ENCODE assay signal across 18 cellular contexts in the genomic region with DNA sequence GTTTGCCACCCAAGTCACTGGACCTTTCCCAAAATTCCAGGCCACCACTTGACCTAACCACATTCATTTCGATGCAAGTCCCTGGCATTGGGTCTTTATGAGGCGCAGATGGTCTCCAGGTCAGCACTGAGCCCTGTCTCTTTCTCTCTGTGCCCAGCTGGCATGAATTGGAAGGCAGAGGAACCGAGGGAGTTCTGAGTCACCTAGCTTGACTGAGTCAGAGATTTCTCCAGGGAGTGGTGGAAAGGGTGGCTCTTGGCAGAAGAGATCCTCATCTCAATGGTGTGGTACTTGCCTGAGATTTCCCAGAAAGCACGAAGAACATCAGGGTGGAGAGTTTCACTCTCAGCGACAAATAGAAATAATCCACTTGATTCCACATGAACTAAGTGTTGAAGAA. TPM values are rescaled to one million over a fixed set of nuclear protein-coding genes. Genes with fewer than 3 reads are reported as not detected.
DNase-seq lines count a peak whose midpoint lies in the region; ATAC-seq and TF ChIP-seq lines count a peak whose summit lies in the region.
"Had no signal": no experiment of that assay in that cellular context is flagged by ENCODE, and none has a peak within 500 bp of the region (broad histone marks: within the 10 kb centered on the region; RNA-seq: fewer than 3 reads in every experiment).

No MANE protein-coding gene starts in this region.

- TF ChIP-seq CTCF in CD4-positive, alpha-beta T cell (IDR thresholded peaks at IDR 0.05), result no peak

- peaks cover 3% of the 10 kb centered on the region for H3K4me1 ChIP-seq in right cardiac atrium (ENCODE audit: control insufficient read depth, insufficient read depth, low read length)
- H3K4me1 ChIP-seq: testis had no signal

- WGBS in right cardiac atrium, result 86% methylated on average over 5 of the region's 5 CpGs

- CTCF ChIA-PET in CD4-positive, alpha-beta T cell (lab: Charles Lee), result no interaction called here

- H3K4me1 Mint-ChIP-seq in CD4-positive, alpha-beta T cell (ENCODE audit: low read depth), result peaks cover 5% of the 10 kb centered on the region
- H3K4me1 Mint-ChIP-seq: activated B cell treated with CpG ODN at 0.5 μM for 24 hours, IgD-negative memory B cell had no signal

- POLR2A ChIA-PET in CD4-positive, alpha-beta T cell (lab: Charles Lee), result no interaction called here

- DNase-seq in right cardiac atrium, result no peak
- no peak for DNase-seq in Right ventricle myocardium inferior (ENCODE audit: missing footprints)
- peak; percentile 58 for DNase-seq in fibroblast of peridontal ligament (ENCODE audit: extremely low read depth)
- DNase-seq in CD4-positive, alpha-beta T cell, result no peak
- no peak for DNase-seq in NOMO-1 (lab: John Stamatoyannopoulos, UW; ENCODE audit: unreplicated experiment in 2 of 2)
- DNase-seq: activated B cell treated with CpG ODN at 0.5 μM for 24 hours; DMS153; glutamatergic neuron; left colon; naive thymus-derived CD4-positive, alpha-beta T cell; NCI-H1930; NCI-H82; testis had no signal

- no peaks in the 10 kb centered on the region for H3K27me3 ChIP-seq in right cardiac atrium (ENCODE audit: control insufficient read depth, insufficient read depth)
- no peaks in the 10 kb centered on the region for H3K27me3 ChIP-seq in CD4-positive, alpha-beta T cell (ENCODE audit: control insufficient read depth, insufficient read depth, low read length)
- H3K27me3 ChIP-seq: dorsolateral prefrontal cortex, testis had no signal

- H3K4me3 Mint-ChIP-seq in CD4-positive, alpha-beta T cell, result no peak overlapping the region
- H3K4me3 Mint-ChIP-seq: activated B cell treated with CpG ODN at 0.5 μM for 24 hours, IgD-negative memory B cell had no signal

- no peak overlapping the region for H3K27ac ChIP-seq in right cardiac atrium (ENCODE audit: low read length)
- H3K27ac ChIP-seq in CD4-positive, alpha-beta T cell (ENCODE audit: low read depth, low read length), result no peak overlapping the region
- H3K27ac ChIP-seq: dorsolateral prefrontal cortex, testis had no signal

- H3K9me3 ChIP-seq in right cardiac atrium (ENCODE audit: control insufficient read depth, low read length), result no peaks in the 10 kb centered on the region
- no peaks in the 10 kb centered on the region for H3K9me3 ChIP-seq in CD4-positive, alpha-beta T cell (ENCODE audit: control insufficient read depth, low read length)
- H3K9me3 ChIP-seq: testis had no signal

- no peaks in the 10 kb centered on the region for H3K27me3 Mint-ChIP-seq in CD4-positive, alpha-beta T cell
- H3K27me3 Mint-ChIP-seq: activated B cell treated with CpG ODN at 0.5 μM for 24 hours had no signal

- peak; percentile 31 to 58 for ATAC-seq in right cardiac atrium
- ATAC-seq in Right ventricle myocardium inferior, result no peak
- peak; percentile 79 for ATAC-seq in SK-N-SH treated with all-trans-retinoic acid at 6 μM for 48 hours
- ATAC-seq in CD4-positive, alpha-beta T cell (ENCODE audit: poor library complexity), result no peak
- no peak for ATAC-seq in GM21367 (IDR thresholded peaks at IDR 0.05; ENCODE audit: unreplicated experiment)
- ATAC-seq in GM19397 (IDR thresholded peaks at IDR 0.05; ENCODE audit: unreplicated experiment), result no peak
- ATAC-seq: left colon; naive thymus-derived CD4-positive, alpha-beta T cell had no signal

- no peaks in the 10 kb centered on the region for H3K36me3 Mint-ChIP-seq in CD4-positive, alpha-beta T cell (ENCODE audit: low read depth)
- H3K36me3 Mint-ChIP-seq: IgD-negative memory B cell had no signal

- no peak overlapping the region for H3K27ac Mint-ChIP-seq in CD4-positive, alpha-beta T cell
- H3K27ac Mint-ChIP-seq: activated B cell treated with CpG ODN at 0.5 μM for 24 hours; IgD-negative memory B cell; naive thymus-derived CD4-positive, alpha-beta T cell had no signal

- H3K4me3 ChIP-seq in right cardiac atrium (ENCODE audit: low read length), result no peak overlapping the region
- H3K4me3 ChIP-seq: dorsolateral prefrontal cortex, testis had no signal

- no peaks in the 10 kb centered on the region for H3K9me3 Mint-ChIP-seq in CD4-positive, alpha-beta T cell
- H3K9me3 Mint-ChIP-seq: activated B cell treated with CpG ODN at 0.5 μM for 24 hours; IgD-negative memory B cell; naive thymus-derived CD4-positive, alpha-beta T cell had no signal

- intact Hi-C loops in right cardiac atrium (cut with DNase I), result no loop called here
- intact Hi-C loops in Right ventricle myocardium inferior (cut with DNase I), result no loop called here
- intact Hi-C loops in CD4-positive, alpha-beta T cell (cut with DNase I, micrococcal nuclease), result no loop called here

TF ChIP-seq in SK-N-SH treated with all-trans-retinoic acid at 6 μM for 48 hours, 23 proteins besides CTCF, POLR2A, EP300 and RAD21:
- TF ChIP-seq GLIS3 (CRISPR knock-in tag; IDR thresholded peaks at IDR 0.05) (no peak), CSDC2 (CRISPR knock-in tag; IDR thresholded peaks at IDR 0.05) (no peak), TOX (CRISPR knock-in tag; IDR thresholded peaks at IDR 0.05; ENCODE audit: borderline replicate concordance) (no peak), ZC3H10 (CRISPR knock-in tag; IDR thresholded peaks at IDR 0.05) (no peak), ZNF8 (CRISPR knock-in tag; IDR thresholded peaks at IDR 0.05) (no peak), ZFP3 (CRISPR knock-in tag; IDR thresholded peaks at IDR 0.05) (no peak)
- TF ChIP-seq, protein P1, sequence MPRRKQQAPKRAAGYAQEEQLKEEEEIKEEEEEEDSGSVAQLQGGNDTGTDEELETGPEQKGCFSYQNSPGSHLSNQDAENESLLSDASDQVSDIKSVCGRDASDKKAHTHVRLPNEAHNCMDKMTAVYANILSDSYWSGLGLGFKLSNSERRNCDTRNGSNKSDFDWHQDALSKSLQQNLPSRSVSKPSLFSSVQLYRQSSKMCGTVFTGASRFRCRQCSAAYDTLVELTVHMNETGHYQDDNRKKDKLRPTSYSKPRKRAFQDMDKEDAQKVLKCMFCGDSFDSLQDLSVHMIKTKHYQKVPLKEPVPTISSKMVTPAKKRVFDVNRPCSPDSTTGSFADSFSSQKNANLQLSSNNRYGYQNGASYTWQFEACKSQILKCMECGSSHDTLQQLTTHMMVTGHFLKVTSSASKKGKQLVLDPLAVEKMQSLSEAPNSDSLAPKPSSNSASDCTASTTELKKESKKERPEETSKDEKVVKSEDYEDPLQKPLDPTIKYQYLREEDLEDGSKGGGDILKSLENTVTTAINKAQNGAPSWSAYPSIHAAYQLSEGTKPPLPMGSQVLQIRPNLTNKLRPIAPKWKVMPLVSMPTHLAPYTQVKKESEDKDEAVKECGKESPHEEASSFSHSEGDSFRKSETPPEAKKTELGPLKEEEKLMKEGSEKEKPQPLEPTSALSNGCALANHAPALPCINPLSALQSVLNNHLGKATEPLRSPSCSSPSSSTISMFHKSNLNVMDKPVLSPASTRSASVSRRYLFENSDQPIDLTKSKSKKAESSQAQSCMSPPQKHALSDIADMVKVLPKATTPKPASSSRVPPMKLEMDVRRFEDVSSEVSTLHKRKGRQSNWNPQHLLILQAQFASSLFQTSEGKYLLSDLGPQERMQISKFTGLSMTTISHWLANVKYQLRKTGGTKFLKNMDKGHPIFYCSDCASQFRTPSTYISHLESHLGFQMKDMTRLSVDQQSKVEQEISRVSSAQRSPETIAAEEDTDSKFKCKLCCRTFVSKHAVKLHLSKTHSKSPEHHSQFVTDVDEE (CRISPR knock-in tag; IDR thresholded peaks at IDR 0.05), result no peak
- TF ChIP-seq, protein P2, sequence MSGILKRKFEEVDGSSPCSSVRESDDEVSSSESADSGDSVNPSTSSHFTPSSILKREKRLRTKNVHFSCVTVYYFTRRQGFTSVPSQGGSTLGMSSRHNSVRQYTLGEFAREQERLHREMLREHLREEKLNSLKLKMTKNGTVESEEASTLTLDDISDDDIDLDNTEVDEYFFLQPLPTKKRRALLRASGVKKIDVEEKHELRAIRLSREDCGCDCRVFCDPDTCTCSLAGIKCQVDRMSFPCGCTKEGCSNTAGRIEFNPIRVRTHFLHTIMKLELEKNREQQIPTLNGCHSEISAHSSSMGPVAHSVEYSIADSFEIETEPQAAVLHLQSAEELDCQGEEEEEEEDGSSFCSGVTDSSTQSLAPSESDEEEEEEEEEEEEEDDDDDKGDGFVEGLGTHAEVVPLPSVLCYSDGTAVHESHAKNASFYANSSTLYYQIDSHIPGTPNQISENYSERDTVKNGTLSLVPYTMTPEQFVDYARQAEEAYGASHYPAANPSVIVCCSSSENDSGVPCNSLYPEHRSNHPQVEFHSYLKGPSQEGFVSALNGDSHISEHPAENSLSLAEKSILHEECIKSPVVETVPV (CRISPR knock-in tag; IDR thresholded peaks at IDR 0.05), result no peak

RNA-seq across cellular contexts. Expression of a gene that starts 43.8 kb away (rescaled TPM):
- total RNA-seq in right cardiac atrium (10 to 100 TPM; 13.0 to 14.8 (median 14.1) TPM), Right ventricle myocardium inferior (14.6 TPM)
- polyA plus RNA-seq in right cardiac atrium, result 4.5 TPM
- 10 to 100 TPM; 22.0 to 22.4 TPM for total RNA-seq in CD4-positive, alpha-beta T cell

Comparison
In these comparisons a context has a peak if more than half of its experiments do, and no peak if none do; other contexts are left out.
1. ATAC-seq: peak in right cardiac atrium (2 of 2) and SK-N-SH treated with all-trans-retinoic acid at 6 μM for 48 hours (single experiment); none in Right ventricle myocardium inferior (single experiment), CD4-positive, alpha-beta T cell (single experiment), GM21367 (single experiment) and GM19397 (single experiment).